ENCODE assay signal across 25 cellular contexts in genomic region chr17:74603032-74603635, GRCh38. TPM values are rescaled to one million over a fixed set of nuclear protein-coding genes. Genes with fewer than 3 reads are reported as not detected.
A peak's percentile ranks its signal among the peaks of the same experiment; 100 is the strongest.
DNase-seq lines count a peak whose midpoint lies in the region; FAIRE-seq and TF ChIP-seq lines count a peak whose summit lies in the region.
"Had no signal": no experiment of that assay in that cellular context is flagged by ENCODE, and none has a peak within 500 bp of the region (broad histone marks: within the 10 kb centered on the region; RNA-seq: fewer than 3 reads in every experiment).

No MANE protein-coding gene starts in this region.

- H3K9me3 Mint-ChIP-seq in activated CD4-positive, alpha-beta T cell treated with anti-CD3 and anti-CD28 coated beads, Interleukin-2, amount 10 ng/mL, durations not matched to agents 7 days and 5 days, result no peaks in the 10 kb centered on the region
- H3K9me3 Mint-ChIP-seq in astrocyte (ENCODE audit: unreplicated experiment), result peaks cover 7% of the 10 kb centered on the region
- H3K9me3 Mint-ChIP-seq: GM23338, type B pancreatic cell had no signal

- H3K9me3 ChIP-seq in BLaER1, result peaks cover 15% of the 10 kb centered on the region
- no peaks in the 10 kb centered on the region for H3K9me3 ChIP-seq in astrocyte (ENCODE audit: insufficient read depth, low read depth, low read length)
- H3K9me3 ChIP-seq: adrenal gland, colonic mucosa, ovary had no signal

- FAIRE-seq in astrocyte (lab: Jason Lieb, UNC), result no peak
- FAIRE-seq: A204.1, GM18507 had no signal

- H3K36me3 ChIP-seq in BLaER1 (no peaks in the 10 kb centered on the region), astrocyte (ENCODE audit: insufficient read depth, low read length) (no peaks in the 10 kb centered on the region), H7 (replicated peaks; ENCODE audit: control insufficient read depth, insufficient read depth, low read length) (no peaks in the 10 kb centered on the region)
- H3K36me3 ChIP-seq: adrenal gland, colonic mucosa, ovary had no signal

- H3K4me2 ChIP-seq in BLaER1, result peak overlapping the region; percentile 80
- H3K4me2 ChIP-seq in astrocyte (ENCODE audit: low read length), result no peak overlapping the region
- H3K4me2 ChIP-seq: GM23338 had no signal

- TF ChIP-seq CTCF in astrocyte (IDR thresholded peaks at IDR 0.05; ENCODE audit: insufficient read depth, low read depth, low read length) (no peak), GM13977 (IDR thresholded peaks at IDR 0.05; ENCODE audit: extremely low read depth, insufficient read depth, missing control alignments) (no peak)

- H3K27me3 Mint-ChIP-seq in activated CD4-positive, alpha-beta T cell treated with anti-CD3 and anti-CD28 coated beads, Interleukin-2, amount 10 ng/mL, durations not matched to agents 7 days and 5 days, result peaks cover 22% of the 10 kb centered on the region
- H3K27me3 Mint-ChIP-seq in astrocyte (ENCODE audit: low read depth, unreplicated experiment), result peaks cover 64% of the 10 kb centered on the region

- H3K4me1 ChIP-seq in BLaER1, result peaks cover 90% of the 10 kb centered on the region
- no peaks in the 10 kb centered on the region for H3K4me1 ChIP-seq in astrocyte (ENCODE audit: insufficient read depth, low read length)
- H3K4me1 ChIP-seq: colonic mucosa had no signal

- peak; percentile 51 for DNase-seq in activated CD4-positive, alpha-beta T cell treated with anti-CD3 and anti-CD28 coated beads, Interleukin-2, amount 10 ng/mL, durations not matched to agents 7 days and 5 days
- DNase-seq in activated CD4-positive, alpha-beta T cell treated with anti-CD3 and anti-CD28 coated beads for 4 hours, result no peak
- DNase-seq in MV-4-11 (lab: John Stamatoyannopoulos, UW) (peak; percentile 90), astrocyte (ENCODE audit: low read depth) (no peak), GM13977 (ENCODE audit: low spot score) (no peak), NCI-H2196 (lab: John Stamatoyannopoulos, UW; ENCODE audit: unreplicated experiment) (no peak), H7 (no peak)
- DNase-seq: activated effector memory CD4-positive, alpha-beta T cell treated with anti-CD3 and anti-CD28 coated beads, Interleukin-2, amount 50 U/mL, for 16 hours; adrenal gland; C1 segment of cervical spinal cord; colonic mucosa; mammary epithelial cell; NCI-H1417 treated with DMSO at 0.1 percent for 48 hours; ovary had no signal

- H3K4me3 ChIP-seq in BLaER1 (no peak overlapping the region), astrocyte (ENCODE audit: insufficient read depth, low read depth, low read length) (no peak overlapping the region), H7 (ENCODE audit: insufficient read depth, low read depth, low read length) (no peak overlapping the region)
- H3K4me3 ChIP-seq: adrenal gland, colonic mucosa, GM23338, ovary had no signal

- peaks cover 38% of the 10 kb centered on the region for H4K20me1 ChIP-seq in BLaER1
- H4K20me1 ChIP-seq in astrocyte (ENCODE audit: insufficient read depth, low read length), result no peaks in the 10 kb centered on the region

- peak overlapping the region; percentile 51 for H3K27ac Mint-ChIP-seq in activated CD4-positive, alpha-beta T cell treated with anti-CD3 and anti-CD28 coated beads, Interleukin-2, amount 10 ng/mL, durations not matched to agents 7 days and 5 days
- H3K27ac Mint-ChIP-seq in astrocyte (ENCODE audit: unreplicated experiment), result peak overlapping the region; percentile 17
- H3K27ac Mint-ChIP-seq: GM23338, type B pancreatic cell had no signal

- no peak overlapping the region for H3K27ac ChIP-seq in BLaER1
- no peak overlapping the region for H3K27ac ChIP-seq in astrocyte (ENCODE audit: low read depth, low read length)
- H3K27ac ChIP-seq: adrenal gland, colonic mucosa, ovary had no signal

- no peaks in the 10 kb centered on the region for H3K36me3 Mint-ChIP-seq in activated CD4-positive, alpha-beta T cell treated with anti-CD3 and anti-CD28 coated beads, Interleukin-2, amount 10 ng/mL, durations not matched to agents 7 days and 5 days (ENCODE audit: low read depth)
- no peaks in the 10 kb centered on the region for H3K36me3 Mint-ChIP-seq in astrocyte (ENCODE audit: low read depth, unreplicated experiment)
- H3K36me3 Mint-ChIP-seq: type B pancreatic cell had no signal

- peaks cover 37% of the 10 kb centered on the region for H3K4me1 Mint-ChIP-seq in activated CD4-positive, alpha-beta T cell treated with anti-CD3 and anti-CD28 coated beads, Interleukin-2, amount 10 ng/mL, durations not matched to agents 7 days and 5 days
- H3K4me1 Mint-ChIP-seq in astrocyte (ENCODE audit: low read depth, unreplicated experiment), result peaks cover 17% of the 10 kb centered on the region

- CTCF ChIA-PET in activated CD4-positive, alpha-beta T cell treated with anti-CD3 and anti-CD28 coated beads, Interleukin-2, amount 10 ng/mL, durations not matched to agents 7 days and 5 days (lab: Charles Lee), result interaction anchor here (0.9 to 1.6 kb wide), 6 partner anchors 20 to 235 kb away, joined by 3 to 5 read pairs (median 4); partner anchors contain the start of gene GPR142

- no peaks in the 10 kb centered on the region for H3K79me2 ChIP-seq in astrocyte (ENCODE audit: insufficient read depth, low read length)

- in situ Hi-C loops in GM13977 (cut with MboI; ENCODE audit: low pct_unique_long_range_greater_than_20kb, low sequenced_read_pairs, unreplicated experiment), result no loop called here

- no peak overlapping the region for H3K4me3 Mint-ChIP-seq in activated CD4-positive, alpha-beta T cell treated with anti-CD3 and anti-CD28 coated beads, Interleukin-2, amount 10 ng/mL, durations not matched to agents 7 days and 5 days
- no peak overlapping the region for H3K4me3 Mint-ChIP-seq in astrocyte (ENCODE audit: unreplicated experiment)
- H3K4me3 Mint-ChIP-seq: GM23338, type B pancreatic cell had no signal

- POLR2A ChIA-PET in activated CD4-positive, alpha-beta T cell treated with anti-CD3 and anti-CD28 coated beads, Interleukin-2, amount 10 ng/mL, durations not matched to agents 7 days and 5 days (lab: Charles Lee), result no interaction called here

- H3K9ac ChIP-seq in BLaER1, result no peak overlapping the region
- H3K9ac ChIP-seq in astrocyte (ENCODE audit: low read length), result no peak overlapping the region

- H3K27me3 ChIP-seq in BLaER1, result peaks cover 44% of the 10 kb centered on the region
- peaks cover 16% of the 10 kb centered on the region for H3K27me3 ChIP-seq in astrocyte (ENCODE audit: insufficient read depth, low read length)
- no peaks in the 10 kb centered on the region for H3K27me3 ChIP-seq in H7 (ENCODE audit: control insufficient read depth, insufficient read depth, low read length)
- H3K27me3 ChIP-seq: colonic mucosa, ovary had no signal

- no peak overlapping the region for H2AFZ ChIP-seq in astrocyte (ENCODE audit: low read depth, low read length)
- H2AFZ ChIP-seq: GM23338 had no signal

RNA-seq across cellular contexts. Expression of gene CD300LD, which starts 11.1 kb away (rescaled TPM):
- total RNA-seq in activated CD4-positive, alpha-beta T cell treated with anti-CD3 and anti-CD28 coated beads, Interleukin-2, amount 10 ng/mL, durations not matched to agents 7 days and 5 days, result under 1 TPM in 1 of 2 experiments, not detected in 1; 0.15 TPM
- total RNA-seq in astrocyte, result not detected in 2 replicates
- not detected in 2 replicates for total RNA-seq in H7 (2014; rRNA removed; shearing (Covaris generic))
- total RNA-seq: adrenal gland, colonic mucosa, GM23338, kidney epithelial cell, LHCN-M2, mammary epithelial cell, myocyte, NCI-H460, ovary, RPMI7951, sciatic nerve had no signal

RNA-seq across cellular contexts. Expression of gene CD300E, which starts 20.4 kb away (rescaled TPM):
- not detected for total RNA-seq in activated CD4-positive, alpha-beta T cell treated with anti-CD3 and anti-CD28 coated beads, Interleukin-2, amount 10 ng/mL, durations not matched to agents 7 days and 5 days
- total RNA-seq in astrocyte, result not detected in 2 replicates
- total RNA-seq in H7 (2014; rRNA removed; shearing (Covaris generic)), result 0.03 TPM in 1 of 2 replicates, not detected in the other
- total RNA-seq: GM23338, kidney epithelial cell, LHCN-M2, mammary epithelial cell, myocyte, NCI-H460, RPMI7951 had no signal

RNA-seq across cellular contexts. Expression of gene CD300H, which starts 35.8 kb away (rescaled TPM):
- not detected for total RNA-seq in activated CD4-positive, alpha-beta T cell treated with anti-CD3 and anti-CD28 coated beads, Interleukin-2, amount 10 ng/mL, durations not matched to agents 7 days and 5 days
- not detected in 2 replicates for total RNA-seq in astrocyte
- not detected in 2 replicates for total RNA-seq in H7 (2014; rRNA removed; shearing (Covaris generic))
- total RNA-seq: adrenal gland, GM23338, kidney epithelial cell, LHCN-M2, mammary epithelial cell, myocyte, NCI-H460, ovary, RPMI7951, sciatic nerve had no signal

RNA-seq across cellular contexts. Expression of gene CD300C, which starts 57.2 kb away (rescaled TPM):
- total RNA-seq in activated CD4-positive, alpha-beta T cell treated with anti-CD3 and anti-CD28 coated beads, Interleukin-2, amount 10 ng/mL, durations not matched to agents 7 days and 5 days, result under 1 TPM; 0.52 to 0.57 TPM
- 0.27 TPM in 1 of 2 replicates, not detected in the other for total RNA-seq in astrocyte
- not detected in 2 replicates for total RNA-seq in H7 (2014; rRNA removed; shearing (Covaris generic))
- total RNA-seq: GM23338, kidney epithelial cell, LHCN-M2, mammary epithelial cell, myocyte, RPMI7951 had no signal

Comparison
In these comparisons a context has a peak if more than half of its experiments do, and no peak if none do; other contexts are left out.
1. DNase-seq: peak in activated CD4-positive, alpha-beta T cell treated with anti-CD3 and anti-CD28 coated beads, Interleukin-2, amount 10 ng/mL, durations not matched to agents 7 days and 5 days (single experiment) and MV-4-11 (single experiment); none in activated CD4-positive, alpha-beta T cell treated with anti-CD3 and anti-CD28 coated beads for 4 hours (0 of 2), astrocyte (single experiment), GM13977 (single experiment), NCI-H2196 (single experiment) and H7 (single experiment).